ENCODE assay signal across 22 cellular contexts in the genomic region with DNA sequence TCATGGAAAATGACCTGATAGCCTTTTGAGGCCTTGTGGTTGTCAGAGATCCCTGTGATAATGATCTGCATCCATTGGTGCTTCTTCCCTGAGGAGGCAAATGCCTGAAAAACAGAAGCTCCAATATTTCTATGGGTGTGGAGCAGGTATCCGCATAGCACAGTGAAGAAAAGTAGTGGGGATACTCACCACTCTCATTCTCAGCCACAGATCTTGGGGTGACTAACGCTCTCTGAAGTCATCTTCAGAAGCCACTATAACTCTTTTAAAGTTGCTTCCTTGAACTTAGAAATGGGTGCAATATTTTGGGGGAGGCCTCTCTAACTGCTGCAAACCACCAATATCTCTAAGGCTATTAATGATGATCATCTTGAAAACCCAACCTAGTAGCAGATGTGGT. TPM values are rescaled to one million over a fixed set of nuclear protein-coding genes. Genes with fewer than 3 reads are reported as not detected.
DNase-seq lines count a peak whose midpoint lies in the region; ATAC-seq and TF ChIP-seq lines count a peak whose summit lies in the region.
"Had no signal": no experiment of that assay in that cellular context is flagged by ENCODE, and none has a peak within 500 bp of the region (broad histone marks: within the 10 kb centered on the region; RNA-seq: fewer than 3 reads in every experiment).

No MANE protein-coding gene starts in this region.

- H3K27me3 Mint-ChIP-seq in activated CD4-positive, alpha-beta memory T cell treated with anti-CD3 and anti-CD28 coated beads for 36 hours = no peaks in the 10 kb centered on the region
- no peaks in the 10 kb centered on the region for H3K27me3 Mint-ChIP-seq in central memory CD8-positive, alpha-beta T cell
- H3K27me3 Mint-ChIP-seq in MCF 10A (ENCODE audit: insufficient read depth, unreplicated experiment) = no peaks in the 10 kb centered on the region
- H3K27me3 Mint-ChIP-seq: progenitor cell of endocrine pancreas had no signal

- intact Hi-C loops in activated CD4-positive, alpha-beta memory T cell treated with anti-CD3 and anti-CD28 coated beads for 36 hours (cut with micrococcal nuclease) = loop anchor here (5.0 kb wide), 1 partner anchor 143 kb away; no protein-coding TSS in a partner anchor
- intact Hi-C loops in MCF 10A (cut with micrococcal nuclease) = no loop called here

- peaks cover 52% of the 10 kb centered on the region for H3K4me1 Mint-ChIP-seq in activated CD4-positive, alpha-beta memory T cell treated with anti-CD3 and anti-CD28 coated beads for 36 hours (ENCODE audit: low read depth)
- peaks cover 53% of the 10 kb centered on the region for H3K4me1 Mint-ChIP-seq in central memory CD8-positive, alpha-beta T cell
- H3K4me1 Mint-ChIP-seq in MCF 10A (ENCODE audit: insufficient read depth, unreplicated experiment) = peaks cover 15% of the 10 kb centered on the region

- DNase-seq in stimulated activated CD4-positive, alpha-beta T cell treated with anti-CD3 and anti-CD28 coated beads, Interleukin-4, amount 100 ng/mL, for 24 hours = peak; percentile 20
- no peak for DNase-seq in stimulated activated CD4-positive, alpha-beta T cell treated with anti-CD3 and anti-CD28 coated beads, Interleukin-12 subunit alpha, Interleukin-12 subunit beta, amount 100 ng/mL, for 4 hours
- DNase-seq in activated CD4-positive, alpha-beta memory T cell treated with anti-CD3 and anti-CD28 coated beads for 36 hours = peak; percentile 28
- no peak for DNase-seq in central memory CD8-positive, alpha-beta T cell (ENCODE audit: low spot score in 2 of 2)
- DNase-seq in MCF 10A (ENCODE audit: unreplicated experiment) (no peak), nucleus accumbens (lab: John Stamatoyannopoulos, UW) (no peak)
- DNase-seq: activated CD8-positive, alpha-beta memory T cell treated with anti-CD3 and anti-CD28 coated beads, Interleukin-2, amount 50 U/mL, for 48 hours; amygdala; dorsolateral prefrontal cortex; erythroblast; gastrocnemius medialis; NCI-H187 treated with DMSO at 0.1 percent for 48 hours; NCI-H345; SJCRH30; stimulated activated CD4-positive, alpha-beta T cell treated with anti-CD3 and anti-CD28 coated beads, Interleukin-2, amount 100 ng/mL, for 48 hours had no signal

- no TSS peak for BruUV-seq in MCF 10A (replicated peaks; lab: Mats Ljungman, UMichigan)

- peaks cover 7% of the 10 kb centered on the region for H3K9me3 Mint-ChIP-seq in activated CD4-positive, alpha-beta memory T cell treated with anti-CD3 and anti-CD28 coated beads for 36 hours
- no peaks in the 10 kb centered on the region for H3K9me3 Mint-ChIP-seq in central memory CD8-positive, alpha-beta T cell
- H3K9me3 Mint-ChIP-seq in MCF 10A (ENCODE audit: unreplicated experiment) = peaks cover 4% of the 10 kb centered on the region

- CTCF ChIA-PET in activated CD4-positive, alpha-beta memory T cell treated with anti-CD3 and anti-CD28 coated beads for 36 hours (lab: Charles Lee) = interaction anchor here (1.3 kb wide), 2 partner anchors 30 to 141 kb away, joined by 4 read pairs; no protein-coding TSS in a partner anchor
- CTCF ChIA-PET in MCF 10A (lab: Yijun Ruan, JAX) = interaction anchor here (1.0 kb wide), 1 partner anchor 19 kb away, joined by 5 read pairs; no protein-coding TSS in a partner anchor

- H3K4me3 Mint-ChIP-seq in activated CD4-positive, alpha-beta memory T cell treated with anti-CD3 and anti-CD28 coated beads for 36 hours = no peak overlapping the region
- H3K4me3 Mint-ChIP-seq in central memory CD8-positive, alpha-beta T cell = peak overlapping the region; percentile 20
- H3K4me3 Mint-ChIP-seq in MCF 10A (ENCODE audit: unreplicated experiment) = no peak overlapping the region
- H3K4me3 Mint-ChIP-seq: T-helper 1 cell treated with Interleukin-12 subunit alpha and Interleukin-12 subunit beta and Interleukin-4 antibody, amounts not matched to agents 30 μg/mL and 1 μg/mL, for 36 hours had no signal

- TF ChIP-seq CTCF in MCF 10A (IDR thresholded peaks at IDR 0.05; ENCODE audit: unreplicated experiment) = no peak

- peaks cover 16% of the 10 kb centered on the region for H3K36me3 Mint-ChIP-seq in activated CD4-positive, alpha-beta memory T cell treated with anti-CD3 and anti-CD28 coated beads for 36 hours
- peaks cover 16% of the 10 kb centered on the region for H3K36me3 Mint-ChIP-seq in central memory CD8-positive, alpha-beta T cell (ENCODE audit: insufficient read depth)
- no peaks in the 10 kb centered on the region for H3K36me3 Mint-ChIP-seq in MCF 10A (ENCODE audit: insufficient read depth, unreplicated experiment)

- POLR2A ChIA-PET in activated CD4-positive, alpha-beta memory T cell treated with anti-CD3 and anti-CD28 coated beads for 36 hours (lab: Charles Lee) = no interaction called here
- POLR2A ChIA-PET in MCF 10A (lab: Yijun Ruan, JAX) = no interaction called here

- ATAC-seq in central memory CD8-positive, alpha-beta T cell (replicated peaks; ENCODE audit: extremely low read depth, poor library complexity, severe bottlenecking) = peak; percentile 29
- ATAC-seq in GM21526 (IDR thresholded peaks at IDR 0.05; ENCODE audit: low FRiP score, unreplicated experiment) = no peak
- ATAC-seq: gastrocnemius medialis, Panc1 had no signal

- H3K27ac Mint-ChIP-seq in activated CD4-positive, alpha-beta memory T cell treated with anti-CD3 and anti-CD28 coated beads for 36 hours = peak overlapping the region; percentile 4
- peak overlapping the region; percentile 77 for H3K27ac Mint-ChIP-seq in central memory CD8-positive, alpha-beta T cell (ENCODE audit: low read depth)
- no peak overlapping the region for H3K27ac Mint-ChIP-seq in MCF 10A (ENCODE audit: low read depth, unreplicated experiment)
- H3K27ac Mint-ChIP-seq: progenitor cell of endocrine pancreas; T-helper 1 cell treated with Interleukin-12 subunit alpha and Interleukin-12 subunit beta and Interleukin-4 antibody, amounts not matched to agents 30 μg/mL and 1 μg/mL, for 36 hours had no signal

RNA-seq across cellular contexts. Expression of a gene that starts 46.2 kb away (rescaled TPM):
- total RNA-seq in activated CD4-positive, alpha-beta memory T cell treated with anti-CD3 and anti-CD28 coated beads for 36 hours = 10 to 100 TPM; 70.2 to 71.2 TPM
- 0.61 TPM in 1 of 2 replicates, not detected in the other for total RNA-seq in MCF 10A (2022)
- total RNA-seq: cardiac muscle cell, HT1080, kidney epithelial cell, progenitor cell of endocrine pancreas had no signal

Comparison
In these comparisons a context has a peak if more than half of its experiments do, and no peak if none do; other contexts are left out.
1. DNase-seq: peak in stimulated activated CD4-positive, alpha-beta T cell treated with anti-CD3 and anti-CD28 coated beads, Interleukin-4, amount 100 ng/mL, for 24 hours (single experiment) and activated CD4-positive, alpha-beta memory T cell treated with anti-CD3 and anti-CD28 coated beads for 36 hours (single experiment); none in stimulated activated CD4-positive, alpha-beta T cell treated with anti-CD3 and anti-CD28 coated beads, Interleukin-12 subunit alpha, Interleukin-12 subunit beta, amount 100 ng/mL, for 4 hours (single experiment), central memory CD8-positive, alpha-beta T cell (0 of 2), MCF 10A (single experiment) and nucleus accumbens (0 of 56).
2. RNA of a gene that starts 46.2 kb away (total RNA-seq): 70.2 to 71.2 TPM in activated CD4-positive, alpha-beta memory T cell treated with anti-CD3 and anti-CD28 coated beads for 36 hours; 0.61 TPM in MCF 10A; every median in the first group is over 10 times any median in the second.